1 cellular context compared by ENCODE assay signal in the genomic region with DNA sequence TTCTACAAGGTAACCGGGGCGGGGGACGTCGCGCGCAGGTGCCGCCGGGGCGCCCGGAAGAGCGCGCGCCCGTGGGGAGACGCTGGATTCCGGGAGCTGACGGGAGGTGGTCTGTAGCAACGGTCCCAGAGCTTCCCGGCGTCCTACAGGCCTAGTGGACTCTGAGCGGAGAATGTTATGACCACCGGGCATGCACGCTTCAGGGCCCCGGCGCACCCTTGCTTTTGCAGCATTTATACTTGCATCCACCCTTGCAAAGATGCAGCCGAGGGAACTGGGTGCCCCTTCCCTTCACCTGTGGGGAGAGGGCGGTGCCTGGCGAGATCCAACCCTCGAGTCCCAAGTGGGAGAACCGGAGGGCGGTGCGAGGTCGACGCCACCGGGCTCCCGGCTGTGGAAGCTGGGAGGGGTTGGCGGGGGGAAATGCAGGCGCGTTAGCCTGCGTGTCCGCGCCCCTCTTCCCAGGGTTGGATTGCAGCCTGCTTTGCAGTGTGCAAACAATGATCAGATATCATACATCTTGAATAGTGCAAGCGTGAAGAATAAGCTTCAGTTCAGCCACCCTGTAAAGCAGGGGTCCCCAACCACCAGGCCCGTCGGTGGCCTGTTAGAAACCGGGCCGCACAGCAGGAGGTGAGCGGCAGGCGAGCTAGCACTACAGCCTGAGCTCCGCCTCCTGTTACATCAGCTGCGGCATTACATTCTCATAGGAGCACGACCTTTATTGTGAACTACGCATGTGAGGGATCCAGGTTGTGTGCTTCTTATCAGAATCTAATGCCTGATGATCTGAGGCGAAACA.
TF ChIP-seq lines count a peak whose summit lies in the region.

No MANE protein-coding gene starts in this region.

TF ChIP-seq in K562, 482 proteins besides CTCF, POLR2A, EP300 and RAD21 (continued from another document and continues in another):
- TF ChIP-seq, protein P1, sequence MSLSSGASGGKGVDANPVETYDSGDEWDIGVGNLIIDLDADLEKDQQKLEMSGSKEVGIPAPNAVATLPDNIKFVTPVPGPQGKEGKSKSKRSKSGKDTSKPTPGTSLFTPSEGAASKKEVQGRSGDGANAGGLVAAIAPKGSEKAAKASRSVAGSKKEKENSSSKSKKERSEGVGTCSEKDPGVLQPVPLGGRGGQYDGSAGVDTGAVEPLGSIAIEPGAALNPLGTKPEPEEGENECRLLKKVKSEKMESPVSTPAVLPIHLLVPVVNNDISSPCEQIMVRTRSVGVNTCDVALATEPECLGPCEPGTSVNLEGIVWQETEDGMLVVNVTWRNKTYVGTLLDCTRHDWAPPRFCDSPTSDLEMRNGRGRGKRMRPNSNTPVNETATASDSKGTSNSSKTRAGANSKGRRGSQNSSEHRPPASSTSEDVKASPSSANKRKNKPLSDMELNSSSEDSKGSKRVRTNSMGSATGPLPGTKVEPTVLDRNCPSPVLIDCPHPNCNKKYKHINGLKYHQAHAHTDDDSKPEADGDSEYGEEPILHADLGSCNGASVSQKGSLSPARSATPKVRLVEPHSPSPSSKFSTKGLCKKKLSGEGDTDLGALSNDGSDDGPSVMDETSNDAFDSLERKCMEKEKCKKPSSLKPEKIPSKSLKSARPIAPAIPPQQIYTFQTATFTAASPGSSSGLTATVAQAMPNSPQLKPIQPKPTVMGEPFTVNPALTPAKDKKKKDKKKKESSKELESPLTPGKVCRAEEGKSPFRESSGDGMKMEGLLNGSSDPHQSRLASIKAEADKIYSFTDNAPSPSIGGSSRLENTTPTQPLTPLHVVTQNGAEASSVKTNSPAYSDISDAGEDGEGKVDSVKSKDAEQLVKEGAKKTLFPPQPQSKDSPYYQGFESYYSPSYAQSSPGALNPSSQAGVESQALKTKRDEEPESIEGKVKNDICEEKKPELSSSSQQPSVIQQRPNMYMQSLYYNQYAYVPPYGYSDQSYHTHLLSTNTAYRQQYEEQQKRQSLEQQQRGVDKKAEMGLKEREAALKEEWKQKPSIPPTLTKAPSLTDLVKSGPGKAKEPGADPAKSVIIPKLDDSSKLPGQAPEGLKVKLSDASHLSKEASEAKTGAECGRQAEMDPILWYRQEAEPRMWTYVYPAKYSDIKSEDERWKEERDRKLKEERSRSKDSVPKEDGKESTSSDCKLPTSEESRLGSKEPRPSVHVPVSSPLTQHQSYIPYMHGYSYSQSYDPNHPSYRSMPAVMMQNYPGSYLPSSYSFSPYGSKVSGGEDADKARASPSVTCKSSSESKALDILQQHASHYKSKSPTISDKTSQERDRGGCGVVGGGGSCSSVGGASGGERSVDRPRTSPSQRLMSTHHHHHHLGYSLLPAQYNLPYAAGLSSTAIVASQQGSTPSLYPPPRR (CRISPR knock-in tag; IDR thresholded peaks at IDR 0.05; ENCODE audit: borderline replicate concordance) = 0 out of 2 replicates have a peak, but pooled peaks have one; percentile 21
- no peak for TF ChIP-seq TOE1 (IDR thresholded peaks at IDR 0.05; ENCODE audit: borderline replicate concordance)
- peak; percentile 95 for TF ChIP-seq TOE1 (CRISPR knock-in tag; IDR thresholded peaks at IDR 0.05; ENCODE audit: borderline replicate concordance, low read depth)
- TF ChIP-seq HDAC1 (IDR thresholded peaks at IDR 0.05) = peak in 1 of 2 experiments; percentile 52; a peak in 1 of 4 replicates
- peak; percentile 68; the same call in 1 of the 2 replicates for TF ChIP-seq ZNF57 (CRISPR knock-in tag; IDR thresholded peaks at IDR 0.05)
- no peak for TF ChIP-seq ILF3 (IDR thresholded peaks at IDR 0.05; ENCODE audit: borderline replicate concordance)
- no peak for TF ChIP-seq E2F3 (CRISPR knock-in tag; IDR thresholded peaks at IDR 0.05)
- TF ChIP-seq, protein P2, sequence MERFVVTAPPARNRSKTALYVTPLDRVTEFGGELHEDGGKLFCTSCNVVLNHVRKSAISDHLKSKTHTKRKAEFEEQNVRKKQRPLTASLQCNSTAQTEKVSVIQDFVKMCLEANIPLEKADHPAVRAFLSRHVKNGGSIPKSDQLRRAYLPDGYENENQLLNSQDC (CRISPR knock-in tag; IDR thresholded peaks at IDR 0.05) = no peak
- TF ChIP-seq ZNF431 (CRISPR knock-in tag; IDR thresholded peaks at IDR 0.05) = peak; percentile 72; the same call in 1 of the 2 replicates
- TF ChIP-seq, protein P3, sequence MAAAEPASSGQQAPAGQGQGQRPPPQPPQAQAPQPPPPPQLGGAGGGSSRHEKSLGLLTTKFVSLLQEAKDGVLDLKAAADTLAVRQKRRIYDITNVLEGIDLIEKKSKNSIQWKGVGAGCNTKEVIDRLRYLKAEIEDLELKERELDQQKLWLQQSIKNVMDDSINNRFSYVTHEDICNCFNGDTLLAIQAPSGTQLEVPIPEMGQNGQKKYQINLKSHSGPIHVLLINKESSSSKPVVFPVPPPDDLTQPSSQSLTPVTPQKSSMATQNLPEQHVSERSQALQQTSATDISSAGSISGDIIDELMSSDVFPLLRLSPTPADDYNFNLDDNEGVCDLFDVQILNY (CRISPR knock-in tag; IDR thresholded peaks at IDR 0.05) = 0 out of 2 replicates have a peak, but pooled peaks have one; percentile 13
- TF ChIP-seq MCM5 (IDR thresholded peaks at IDR 0.05; ENCODE audit: low read depth) = no peak
- TF ChIP-seq TCFL5 (CRISPR knock-in tag; conservative IDR thresholded peaks at IDR 0.05) = no peak
- TF ChIP-seq NFATC3 (IDR thresholded peaks at IDR 0.05) = no peak
- no peak for TF ChIP-seq TAF15 (IDR thresholded peaks at IDR 0.05; ENCODE audit: low read depth, low read length)
- peak; percentile 46 for TF ChIP-seq POLR2AphosphoS5 (IDR thresholded peaks at IDR 0.05; ENCODE audit: control insufficient read depth, insufficient read depth, low read depth, low read length)
- no peak for TF ChIP-seq DNMT1 (IDR thresholded peaks at IDR 0.05)
- TF ChIP-seq TBP (optimal IDR thresholded peaks at IDR 0.05; ENCODE audit: low read depth, low read length) = no peak
- no peak; the same call in 1 of the 2 replicates for TF ChIP-seq KAT7 (CRISPR knock-in tag; IDR thresholded peaks at IDR 0.05; ENCODE audit: borderline replicate concordance)
- no peak for TF ChIP-seq MECOM (CRISPR knock-in tag; IDR thresholded peaks at IDR 0.05)
- TF ChIP-seq, protein P4, sequence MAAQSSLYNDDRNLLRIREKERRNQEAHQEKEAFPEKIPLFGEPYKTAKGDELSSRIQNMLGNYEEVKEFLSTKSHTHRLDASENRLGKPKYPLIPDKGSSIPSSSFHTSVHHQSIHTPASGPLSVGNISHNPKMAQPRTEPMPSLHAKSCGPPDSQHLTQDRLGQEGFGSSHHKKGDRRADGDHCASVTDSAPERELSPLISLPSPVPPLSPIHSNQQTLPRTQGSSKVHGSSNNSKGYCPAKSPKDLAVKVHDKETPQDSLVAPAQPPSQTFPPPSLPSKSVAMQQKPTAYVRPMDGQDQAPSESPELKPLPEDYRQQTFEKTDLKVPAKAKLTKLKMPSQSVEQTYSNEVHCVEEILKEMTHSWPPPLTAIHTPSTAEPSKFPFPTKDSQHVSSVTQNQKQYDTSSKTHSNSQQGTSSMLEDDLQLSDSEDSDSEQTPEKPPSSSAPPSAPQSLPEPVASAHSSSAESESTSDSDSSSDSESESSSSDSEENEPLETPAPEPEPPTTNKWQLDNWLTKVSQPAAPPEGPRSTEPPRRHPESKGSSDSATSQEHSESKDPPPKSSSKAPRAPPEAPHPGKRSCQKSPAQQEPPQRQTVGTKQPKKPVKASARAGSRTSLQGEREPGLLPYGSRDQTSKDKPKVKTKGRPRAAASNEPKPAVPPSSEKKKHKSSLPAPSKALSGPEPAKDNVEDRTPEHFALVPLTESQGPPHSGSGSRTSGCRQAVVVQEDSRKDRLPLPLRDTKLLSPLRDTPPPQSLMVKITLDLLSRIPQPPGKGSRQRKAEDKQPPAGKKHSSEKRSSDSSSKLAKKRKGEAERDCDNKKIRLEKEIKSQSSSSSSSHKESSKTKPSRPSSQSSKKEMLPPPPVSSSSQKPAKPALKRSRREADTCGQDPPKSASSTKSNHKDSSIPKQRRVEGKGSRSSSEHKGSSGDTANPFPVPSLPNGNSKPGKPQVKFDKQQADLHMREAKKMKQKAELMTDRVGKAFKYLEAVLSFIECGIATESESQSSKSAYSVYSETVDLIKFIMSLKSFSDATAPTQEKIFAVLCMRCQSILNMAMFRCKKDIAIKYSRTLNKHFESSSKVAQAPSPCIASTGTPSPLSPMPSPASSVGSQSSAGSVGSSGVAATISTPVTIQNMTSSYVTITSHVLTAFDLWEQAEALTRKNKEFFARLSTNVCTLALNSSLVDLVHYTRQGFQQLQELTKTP (IDR thresholded peaks at IDR 0.05; ENCODE audit: low read depth in 1 of 2, partially characterized antibody in 2 of 2) = no peak
- TF ChIP-seq ERF (CRISPR knock-in tag; IDR thresholded peaks at IDR 0.05) = no peak
- TF ChIP-seq SMARCB1 (IDR thresholded peaks at IDR 0.05; ENCODE audit: insufficient read length, low read depth) = no peak
- TF ChIP-seq, protein P5, sequence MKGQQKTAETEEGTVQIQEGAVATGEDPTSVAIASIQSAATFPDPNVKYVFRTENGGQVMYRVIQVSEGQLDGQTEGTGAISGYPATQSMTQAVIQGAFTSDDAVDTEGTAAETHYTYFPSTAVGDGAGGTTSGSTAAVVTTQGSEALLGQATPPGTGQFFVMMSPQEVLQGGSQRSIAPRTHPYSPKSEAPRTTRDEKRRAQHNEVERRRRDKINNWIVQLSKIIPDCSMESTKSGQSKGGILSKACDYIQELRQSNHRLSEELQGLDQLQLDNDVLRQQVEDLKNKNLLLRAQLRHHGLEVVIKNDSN (CRISPR knock-in tag; IDR thresholded peaks at IDR 0.05) = 0 out of 2 replicates have a peak, but pooled peaks have one; percentile 14
- TF ChIP-seq ZNF589 (CRISPR knock-in tag; IDR thresholded peaks at IDR 0.05; ENCODE audit: low read depth) = no peak
- no peak for TF ChIP-seq TEAD2 (tag; IDR thresholded peaks at IDR 0.05)
- TF ChIP-seq, protein P6, sequence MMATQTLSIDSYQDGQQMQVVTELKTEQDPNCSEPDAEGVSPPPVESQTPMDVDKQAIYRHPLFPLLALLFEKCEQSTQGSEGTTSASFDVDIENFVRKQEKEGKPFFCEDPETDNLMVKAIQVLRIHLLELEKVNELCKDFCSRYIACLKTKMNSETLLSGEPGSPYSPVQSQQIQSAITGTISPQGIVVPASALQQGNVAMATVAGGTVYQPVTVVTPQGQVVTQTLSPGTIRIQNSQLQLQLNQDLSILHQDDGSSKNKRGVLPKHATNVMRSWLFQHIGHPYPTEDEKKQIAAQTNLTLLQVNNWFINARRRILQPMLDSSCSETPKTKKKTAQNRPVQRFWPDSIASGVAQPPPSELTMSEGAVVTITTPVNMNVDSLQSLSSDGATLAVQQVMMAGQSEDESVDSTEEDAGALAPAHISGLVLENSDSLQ (IDR thresholded peaks at IDR 0.05) = peak; percentile 80
- TF ChIP-seq JUND (IDR thresholded peaks at IDR 0.05; ENCODE audit: borderline replicate concordance, low read depth, low read length) = peak; percentile 65
- TF ChIP-seq JUND (tag; IDR thresholded peaks at IDR 0.05; ENCODE audit: borderline replicate concordance, low read depth, low read length) = peak; percentile 43; the same call in 1 of the 3 replicates
- no peak for TF ChIP-seq ZNF77 (CRISPR knock-in tag; IDR thresholded peaks at IDR 0.05)
- TF ChIP-seq, protein P7, sequence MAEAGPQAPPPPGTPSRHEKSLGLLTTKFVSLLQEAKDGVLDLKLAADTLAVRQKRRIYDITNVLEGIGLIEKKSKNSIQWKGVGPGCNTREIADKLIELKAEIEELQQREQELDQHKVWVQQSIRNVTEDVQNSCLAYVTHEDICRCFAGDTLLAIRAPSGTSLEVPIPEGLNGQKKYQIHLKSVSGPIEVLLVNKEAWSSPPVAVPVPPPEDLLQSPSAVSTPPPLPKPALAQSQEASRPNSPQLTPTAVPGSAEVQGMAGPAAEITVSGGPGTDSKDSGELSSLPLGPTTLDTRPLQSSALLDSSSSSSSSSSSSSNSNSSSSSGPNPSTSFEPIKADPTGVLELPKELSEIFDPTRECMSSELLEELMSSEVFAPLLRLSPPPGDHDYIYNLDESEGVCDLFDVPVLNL (CRISPR knock-in tag; IDR thresholded peaks at IDR 0.05; ENCODE audit: low read depth) = 0 out of 2 replicates have a peak, but pooled peaks have one; percentile 24
- no peak for TF ChIP-seq PPARD (CRISPR knock-in tag; IDR thresholded peaks at IDR 0.05)
- TF ChIP-seq, protein P8, sequence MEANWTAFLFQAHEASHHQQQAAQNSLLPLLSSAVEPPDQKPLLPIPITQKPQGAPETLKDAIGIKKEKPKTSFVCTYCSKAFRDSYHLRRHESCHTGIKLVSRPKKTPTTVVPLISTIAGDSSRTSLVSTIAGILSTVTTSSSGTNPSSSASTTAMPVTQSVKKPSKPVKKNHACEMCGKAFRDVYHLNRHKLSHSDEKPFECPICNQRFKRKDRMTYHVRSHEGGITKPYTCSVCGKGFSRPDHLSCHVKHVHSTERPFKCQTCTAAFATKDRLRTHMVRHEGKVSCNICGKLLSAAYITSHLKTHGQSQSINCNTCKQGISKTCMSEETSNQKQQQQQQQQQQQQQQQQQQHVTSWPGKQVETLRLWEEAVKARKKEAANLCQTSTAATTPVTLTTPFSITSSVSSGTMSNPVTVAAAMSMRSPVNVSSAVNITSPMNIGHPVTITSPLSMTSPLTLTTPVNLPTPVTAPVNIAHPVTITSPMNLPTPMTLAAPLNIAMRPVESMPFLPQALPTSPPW (CRISPR knock-in tag; IDR thresholded peaks at IDR 0.05) = no peak
- no peak for TF ChIP-seq SMARCE1 (IDR thresholded peaks at IDR 0.05)
- TF ChIP-seq BHLHE40 (IDR thresholded peaks at IDR 0.05; ENCODE audit: low read length) = peak; percentile 72
- TF ChIP-seq ZNF778 (CRISPR knock-in tag; IDR thresholded peaks at IDR 0.05) = no peak
- 0 out of 2 replicates have a peak, but pooled peaks have one; percentile 33 for TF ChIP-seq GATA2 (CRISPR knock-in tag; IDR thresholded peaks at IDR 0.05)
- TF ChIP-seq TCF7 (IDR thresholded peaks at IDR 0.05; ENCODE audit: borderline replicate concordance) = no peak; the same call in 1 of the 2 replicates
- TF ChIP-seq U2AF1 (optimal IDR thresholded peaks at IDR 0.05; ENCODE audit: low read depth, low read length) = no peak
- no peak for TF ChIP-seq POLR3G (IDR thresholded peaks at IDR 0.05; ENCODE audit: extremely low read depth, insufficient read length, insufficient replicate concordance)
- peak; percentile 46 for TF ChIP-seq TAF1 (IDR thresholded peaks at IDR 0.05; ENCODE audit: control insufficient read depth, extremely low read depth, insufficient read depth, low read length, severe bottlenecking)
- TF ChIP-seq, protein P9, sequence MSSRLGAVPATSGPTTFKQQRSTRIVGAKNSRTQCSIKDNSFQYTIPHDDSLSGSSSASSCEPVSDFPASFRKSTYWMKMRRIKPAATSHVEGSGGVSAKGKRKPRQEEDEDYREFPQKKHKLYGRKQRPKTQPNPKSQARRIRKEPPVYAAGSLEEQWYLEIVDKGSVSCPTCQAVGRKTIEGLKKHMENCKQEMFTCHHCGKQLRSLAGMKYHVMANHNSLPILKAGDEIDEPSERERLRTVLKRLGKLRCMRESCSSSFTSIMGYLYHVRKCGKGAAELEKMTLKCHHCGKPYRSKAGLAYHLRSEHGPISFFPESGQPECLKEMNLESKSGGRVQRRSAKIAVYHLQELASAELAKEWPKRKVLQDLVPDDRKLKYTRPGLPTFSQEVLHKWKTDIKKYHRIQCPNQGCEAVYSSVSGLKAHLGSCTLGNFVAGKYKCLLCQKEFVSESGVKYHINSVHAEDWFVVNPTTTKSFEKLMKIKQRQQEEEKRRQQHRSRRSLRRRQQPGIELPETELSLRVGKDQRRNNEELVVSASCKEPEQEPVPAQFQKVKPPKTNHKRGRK (tag; IDR thresholded peaks at IDR 0.05) = no peak
- TF ChIP-seq RFX7 (CRISPR knock-in tag; IDR thresholded peaks at IDR 0.05) = no peak
- peak; percentile 53 for TF ChIP-seq CEBPB (tag; IDR thresholded peaks at IDR 0.05)
- TF ChIP-seq ESRRA (IDR thresholded peaks at IDR 0.05; ENCODE audit: borderline replicate concordance, low read depth) = peak; percentile 30
- TF ChIP-seq ETV5 (CRISPR knock-in tag; IDR thresholded peaks at IDR 0.05; ENCODE audit: low read depth) = 0 out of 2 replicates have a peak, but pooled peaks have one; percentile 3
- no peak for TF ChIP-seq SIX5 (IDR thresholded peaks at IDR 0.05; ENCODE audit: borderline replicate concordance in 1 of 2, insufficient read depth in 1 of 2, low read depth in 1 of 2, low read length in 2 of 2)
